17 cellular contexts compared by ENCODE assay signal in the genomic region with DNA sequence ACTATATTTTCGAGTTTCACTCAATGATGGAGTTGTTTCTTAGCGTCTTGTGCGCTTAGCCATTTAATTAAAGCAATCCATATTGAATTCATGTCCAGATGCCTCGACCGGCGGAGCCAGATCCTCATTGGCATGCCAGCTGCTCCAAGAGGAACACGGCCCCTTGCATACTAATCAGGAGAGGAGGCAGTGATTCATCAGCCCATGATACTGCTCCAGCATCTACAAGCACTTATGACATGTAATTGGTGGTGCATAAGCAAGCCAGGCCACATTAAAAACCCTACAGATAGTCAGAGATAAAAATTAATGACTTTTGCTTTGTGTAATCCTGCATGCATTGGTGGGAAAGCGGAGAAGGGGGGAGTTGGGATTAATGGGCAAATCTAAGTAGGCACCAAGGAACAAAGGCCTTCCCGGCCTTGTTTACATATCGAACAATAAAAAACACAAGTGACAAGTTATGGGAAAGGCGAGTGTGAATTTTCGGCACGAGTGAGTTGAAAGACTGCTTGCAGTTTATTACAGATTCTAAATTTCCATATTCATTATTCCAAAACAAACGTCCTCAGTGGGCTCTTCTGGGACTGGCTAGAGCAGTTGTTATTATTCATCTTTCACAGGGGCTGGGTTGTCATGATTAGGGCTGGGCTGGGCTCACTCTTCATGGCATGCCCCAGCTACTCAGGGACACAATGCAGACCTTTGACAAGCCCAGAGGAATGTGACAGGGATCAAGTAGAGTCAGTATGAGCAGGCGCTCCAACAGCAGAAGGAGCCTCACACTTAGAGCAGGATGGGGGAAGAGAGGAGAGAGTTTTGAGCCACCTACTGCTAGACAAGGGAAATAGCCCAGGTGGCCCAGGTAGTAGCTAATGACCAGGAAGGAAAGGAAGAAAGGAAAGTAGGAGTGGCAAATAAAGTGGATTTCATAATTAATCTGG.
A peak's percentile ranks its signal among the peaks of the same experiment; 100 is the strongest.
DNase-seq lines count a peak whose midpoint lies in the region; ATAC-seq, FAIRE-seq and TF ChIP-seq lines count a peak whose summit lies in the region.
"Had no signal": no experiment of that assay in that cellular context is flagged by ENCODE, and none has a peak within 500 bp of the region (broad histone marks: within the 10 kb centered on the region; RNA-seq: fewer than 3 reads in every experiment).

No MANE protein-coding gene starts in this region.

- WGBS in aorta, 2 donors: 80 to 87% methylated on average over 15 of the region's 15 CpGs

- no peak overlapping the region for H3K9ac ChIP-seq in Loucy (ENCODE audit: low read depth, low read length, poor library complexity, severe bottlenecking)

- H3K4me2 ChIP-seq in Loucy (ENCODE audit: low read depth, low read length, poor library complexity, severe bottlenecking): no peak overlapping the region
- H3K4me2 ChIP-seq: PC-9 had no signal

- no peaks in the 10 kb centered on the region for H3F3A ChIP-seq in Loucy (ENCODE audit: low read depth)

- peak; percentile 82 for DNase-seq in BE2C
- DNase-seq in bronchial epithelial cell (ENCODE audit: low read depth): no peak
- DNase-seq in left kidney (ENCODE audit: low read depth, low spot score): peak; percentile 22
- no peak for DNase-seq in SJCRH30
- no peak for DNase-seq in aorta
- no peak for DNase-seq in effector memory CD4-positive, alpha-beta T cell
- no peak for DNase-seq in NCI-H2196 (lab: John Stamatoyannopoulos, UW; ENCODE audit: unreplicated experiment)
- DNase-seq: activated CD4-positive, alpha-beta memory T cell treated with anti-CD3 and anti-CD28 coated beads for 36 hours; activated naive CD4-positive, alpha-beta T cell treated with anti-CD3 and anti-CD28 coated beads, Interleukin-2, amount 10 ng/mL, durations not matched to agents 7 days and 5 days; cortex of kidney; HCEC 1CT; NCI-H146; PC-9; stimulated activated CD4-positive, alpha-beta T cell treated with anti-CD3 and anti-CD28 coated beads, Interleukin-2, amount 100 ng/mL, for 24 hours; T-helper 2 cell had no signal

- H3K9me2 ChIP-seq in Loucy (replicated peaks; ENCODE audit: low read depth, low read length): no peaks in the 10 kb centered on the region

- intact Hi-C loops in aorta (cut with DNase I): no loop called here

- H2AFZ ChIP-seq in Loucy (ENCODE audit: low read length): no peak overlapping the region
- H2AFZ ChIP-seq: PC-9 had no signal

- peak; percentile 66 for FAIRE-seq in bronchial epithelial cell (lab: Jason Lieb, UNC)
- FAIRE-seq: pancreas had no signal

- no peaks in the 10 kb centered on the region for H3K79me2 ChIP-seq in Loucy (ENCODE audit: insufficient read depth, low read length)

- no peak overlapping the region for H3K4me3 ChIP-seq in BE2C (ENCODE audit: low read depth, low read length)
- H3K4me3 ChIP-seq in Loucy (ENCODE audit: low read length, poor library complexity, severe bottlenecking): no peak overlapping the region
- no peak overlapping the region for H3K4me3 ChIP-seq in bronchial epithelial cell (ENCODE audit: low read depth, low read length)
- H3K4me3 ChIP-seq in SJCRH30: no peak overlapping the region
- H3K4me3 ChIP-seq in aorta (ENCODE audit: low read length in 2 of 2): no peak overlapping the region
- H3K4me3 ChIP-seq in effector memory CD4-positive, alpha-beta T cell (ENCODE audit: insufficient read depth, low read depth, low read length, poor library complexity, severe bottlenecking): no peak overlapping the region
- H3K4me3 ChIP-seq: pancreas, PC-9 had no signal

- peak; percentile 28; the same call in 1 of the 2 replicates for TF ChIP-seq CTCF in BE2C (IDR thresholded peaks at IDR 0.05; ENCODE audit: low read depth, low read length)
- peak; percentile 19; the same call in 1 of the 2 replicates for TF ChIP-seq CTCF in Loucy (conservative IDR thresholded peaks at IDR 0.05; ENCODE audit: low read length)
- TF ChIP-seq CTCF in bronchial epithelial cell (IDR thresholded peaks at IDR 0.05; ENCODE audit: insufficient read depth, low read length, severe bottlenecking): no peak

- H3K27ac ChIP-seq in SJCRH30 (no peak overlapping the region), aorta (ENCODE audit: low read depth in 1 of 2, low read length in 2 of 2) (no peak overlapping the region)
- H3K27ac ChIP-seq in effector memory CD4-positive, alpha-beta T cell (ENCODE audit: insufficient read depth, low read length, poor library complexity, severe bottlenecking): no peak overlapping the region
- H3K27ac ChIP-seq: pancreas, PC-9 had no signal

- H3K27me3 ChIP-seq in BE2C: no peaks in the 10 kb centered on the region
- no peaks in the 10 kb centered on the region for H3K27me3 ChIP-seq in Loucy (ENCODE audit: insufficient read depth, low read length, poor library complexity, severe bottlenecking)
- no peaks in the 10 kb centered on the region for H3K27me3 ChIP-seq in bronchial epithelial cell (ENCODE audit: control insufficient read depth, insufficient read depth, low read length)
- no peaks in the 10 kb centered on the region for H3K27me3 ChIP-seq in SJCRH30
- H3K27me3 ChIP-seq in aorta (ENCODE audit: control insufficient read depth in 1 of 2, insufficient read depth in 2 of 2, low read length in 1 of 2): peaks cover 0 to 2% of the 10 kb centered on the region in 2 donors
- H3K27me3 ChIP-seq in effector memory CD4-positive, alpha-beta T cell (replicated peaks; ENCODE audit: control insufficient read depth, insufficient read depth, low read length, poor library complexity, severe bottlenecking): no peaks in the 10 kb centered on the region
- H3K27me3 ChIP-seq: pancreas had no signal

- no peaks in the 10 kb centered on the region for H4K20me1 ChIP-seq in Loucy (ENCODE audit: insufficient read depth, low read length, poor library complexity, severe bottlenecking)

- H3K9me3 ChIP-seq in BE2C: no peaks in the 10 kb centered on the region
- H3K9me3 ChIP-seq in Loucy (ENCODE audit: insufficient read depth, low read depth, low read length): no peaks in the 10 kb centered on the region
- no peaks in the 10 kb centered on the region for H3K9me3 ChIP-seq in SJCRH30 (replicated peaks)
- H3K9me3 ChIP-seq in aorta (ENCODE audit: control insufficient read depth, low read length): no peaks in the 10 kb centered on the region
- H3K9me3 ChIP-seq in effector memory CD4-positive, alpha-beta T cell (ENCODE audit: control insufficient read depth, low read length): no peaks in the 10 kb centered on the region
- H3K9me3 ChIP-seq: pancreas had no signal

- no peak for ATAC-seq in aorta (ENCODE audit: low FRiP score)

- H3K4me1 ChIP-seq in BE2C: peaks cover 32% of the 10 kb centered on the region
- H3K4me1 ChIP-seq in Loucy (ENCODE audit: insufficient read depth, low read length, poor library complexity, severe bottlenecking): no peaks in the 10 kb centered on the region
- no peaks in the 10 kb centered on the region for H3K4me1 ChIP-seq in SJCRH30
- no peaks in the 10 kb centered on the region for H3K4me1 ChIP-seq in aorta (ENCODE audit: control insufficient read depth in 1 of 2, insufficient read depth in 2 of 2, low read length in 2 of 2)
- H3K4me1 ChIP-seq in effector memory CD4-positive, alpha-beta T cell (ENCODE audit: control insufficient read depth, insufficient read depth, low read length, poor library complexity, severe bottlenecking): no peaks in the 10 kb centered on the region
- H3K4me1 ChIP-seq: pancreas had no signal

- H3K36me3 ChIP-seq in BE2C (no peaks in the 10 kb centered on the region), Loucy (ENCODE audit: insufficient read depth, low read length) (no peaks in the 10 kb centered on the region), bronchial epithelial cell (ENCODE audit: control insufficient read depth, insufficient read depth, low read length) (no peaks in the 10 kb centered on the region), SJCRH30 (no peaks in the 10 kb centered on the region), aorta (ENCODE audit: control insufficient read depth in 1 of 2, insufficient read depth in 2 of 2, low read length in 1 of 2) (no peaks in the 10 kb centered on the region)
- no peaks in the 10 kb centered on the region for H3K36me3 ChIP-seq in effector memory CD4-positive, alpha-beta T cell (ENCODE audit: control insufficient read depth, insufficient read depth, low read length)
- H3K36me3 ChIP-seq: pancreas had no signal

Comparison
In these comparisons a context has a peak if more than half of its experiments do, and no peak if none do; other contexts are left out.
1. DNase-seq: peak in BE2C (single experiment) and left kidney (single experiment); none in bronchial epithelial cell (single experiment), SJCRH30 (0 of 2), aorta (0 of 2), effector memory CD4-positive, alpha-beta T cell (0 of 3) and NCI-H2196 (single experiment).